Comparison of ENCODE assay signal across 10 cellular contexts in the genomic region with DNA sequence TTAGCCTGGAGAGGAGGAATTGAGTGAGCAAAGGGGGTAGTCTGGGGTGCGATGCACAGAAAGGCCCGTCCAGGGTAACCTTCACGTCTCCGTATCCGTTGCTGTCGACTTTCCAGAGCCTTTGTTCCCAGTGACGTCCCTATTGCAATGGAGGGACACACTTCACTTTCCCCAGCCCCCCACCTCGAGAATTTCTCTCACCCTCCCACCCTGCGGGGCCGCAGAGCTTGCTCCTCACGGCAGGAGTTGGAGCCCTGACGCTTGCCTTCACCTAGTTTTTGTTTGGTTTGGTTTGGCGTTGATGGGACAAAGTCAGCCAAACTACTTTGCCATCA. TPM values are rescaled to one million over a fixed set of nuclear protein-coding genes. Genes with fewer than 3 reads are reported as not detected.
DNase-seq lines count a peak whose midpoint lies in the region; ATAC-seq and TF ChIP-seq lines count a peak whose summit lies in the region.
"Had no signal": no experiment of that assay in that cellular context is flagged by ENCODE, and none has a peak within 500 bp of the region (broad histone marks: within the 10 kb centered on the region; RNA-seq: fewer than 3 reads in every experiment).

No MANE protein-coding gene starts in this region.

- H3K4me1 ChIP-seq in breast epithelium (no peaks in the 10 kb centered on the region), muscle layer of colon (ENCODE audit: insufficient read depth, low read length) (no peaks in the 10 kb centered on the region)
- H3K4me1 ChIP-seq: BE2C had no signal

- no peaks in the 10 kb centered on the region for H3K36me3 Mint-ChIP-seq in MCF 10A (ENCODE audit: insufficient read depth, unreplicated experiment)
- H3K36me3 Mint-ChIP-seq in type B pancreatic cell, result no peaks in the 10 kb centered on the region

- POLR2A ChIA-PET in MCF 10A (lab: Yijun Ruan, JAX), result no interaction called here

- CTCF ChIA-PET in MCF 10A (lab: Yijun Ruan, JAX), result no interaction called here

- H3K36me3 ChIP-seq in breast epithelium (no peaks in the 10 kb centered on the region), muscle layer of colon (ENCODE audit: insufficient read depth, low read length) (no peaks in the 10 kb centered on the region)
- H3K36me3 ChIP-seq: BE2C had no signal

- peak overlapping the region; percentile 53 to 71 (median 66) for H3K4me3 ChIP-seq in breast epithelium
- peak overlapping the region; percentile 75 for H3K4me3 ChIP-seq in coronary artery
- H3K4me3 ChIP-seq in muscle layer of colon (ENCODE audit: low read depth in 1 of 2, low read length in 2 of 2), result peak overlapping the region; percentile 40 to 56

- TF ChIP-seq CTCF in breast epithelium (IDR thresholded peaks at IDR 0.05) (no peak), MCF 10A (IDR thresholded peaks at IDR 0.05; ENCODE audit: unreplicated experiment) (no peak), coronary artery (IDR thresholded peaks at IDR 0.05) (no peak), type B pancreatic cell (conservative IDR thresholded peaks at IDR 0.05) (no peak)

- peaks cover 0 to 8% of the 10 kb centered on the region in 2 donors for H3K27me3 ChIP-seq in breast epithelium
- H3K27me3 ChIP-seq in muscle layer of colon (ENCODE audit: control insufficient read depth in 1 of 2, insufficient read depth in 2 of 2, low read length in 2 of 2), result peaks cover 0 to 13% of the 10 kb centered on the region in 2 donors

- no peaks in the 10 kb centered on the region for H3K9me3 ChIP-seq in breast epithelium
- H3K9me3 ChIP-seq in muscle layer of colon (ENCODE audit: low read length), result no peaks in the 10 kb centered on the region
- H3K9me3 ChIP-seq: BE2C had no signal

- TF ChIP-seq POLR2A in breast epithelium (IDR thresholded peaks at IDR 0.05), result no peak

- H3K4me1 Mint-ChIP-seq in MCF 10A (ENCODE audit: insufficient read depth, unreplicated experiment) (no peaks in the 10 kb centered on the region), type B pancreatic cell (ENCODE audit: unreplicated experiment) (no peaks in the 10 kb centered on the region)

- intact Hi-C loops in breast epithelium (cut with DNase I; ENCODE audit: low total_unique reads), result no loop called here
- intact Hi-C loops in MCF 10A (cut with micrococcal nuclease), result no loop called here
- intact Hi-C loops in left colon (cut with DNase I, micrococcal nuclease), result no loop called here

- H3K27ac ChIP-seq in breast epithelium (no peak overlapping the region), coronary artery (no peak overlapping the region), muscle layer of colon (ENCODE audit: low read depth, low read length) (no peak overlapping the region)

- BruUV-seq in MCF 10A (replicated peaks; lab: Mats Ljungman, UMichigan), result no TSS peak

- H3K9ac ChIP-seq in muscle layer of colon (ENCODE audit: low read length), result no peak overlapping the region

- no peak for DNase-seq in breast epithelium (ENCODE audit: low spot score in 2 of 2)
- no peak for DNase-seq in MCF 10A (ENCODE audit: unreplicated experiment)
- no peak for DNase-seq in coronary artery (ENCODE audit: low spot score)
- no peak for DNase-seq in type B pancreatic cell (ENCODE audit: extremely low spot score, unreplicated experiment)
- no peak for DNase-seq in left colon
- DNase-seq in stimulated activated CD4-positive, alpha-beta T cell treated with anti-CD3 and anti-CD28 coated beads, Interleukin-12 subunit alpha, Interleukin-12 subunit beta, amount 100 ng/mL, for 4 hours, result no peak
- DNase-seq: activated effector memory CD4-positive, alpha-beta T cell treated with anti-CD3 and anti-CD28 coated beads, Interleukin-2, amount 50 U/mL, for 16 hours had no signal

- H3K27me3 Mint-ChIP-seq in MCF 10A (ENCODE audit: insufficient read depth, unreplicated experiment) (peaks cover 11% of the 10 kb centered on the region), type B pancreatic cell (peaks cover 76% of the 10 kb centered on the region)

- H3K9me3 Mint-ChIP-seq in MCF 10A (ENCODE audit: unreplicated experiment) (no peaks in the 10 kb centered on the region), type B pancreatic cell (no peaks in the 10 kb centered on the region)

- H3K4me3 Mint-ChIP-seq in MCF 10A (ENCODE audit: unreplicated experiment) (no peak overlapping the region), type B pancreatic cell (peak overlapping the region; percentile 80)

- H3K27ac Mint-ChIP-seq in MCF 10A (ENCODE audit: low read depth, unreplicated experiment) (no peak overlapping the region), type B pancreatic cell (no peak overlapping the region)

- no peak for ATAC-seq in left colon
- ATAC-seq in GM18519 (IDR thresholded peaks at IDR 0.05; ENCODE audit: low FRiP score, unreplicated experiment), result no peak

RNA-seq across cellular contexts. Expression of a gene that starts 0.6 kb away (rescaled TPM):
- total RNA-seq in breast epithelium (1 to 10 TPM; 1.8 to 2.9 (median 1.9) TPM), MCF 10A (2022) (0.09 TPM in 1 of 2 replicates, not detected in the other), type B pancreatic cell (ENCODE audit: low replicate concordance) (3.7 and 22.0 TPM in 2 replicates), left colon (1 to 10 TPM in 1 of 2 donors, under 1 TPM in 1; 0.79 to 4.2 TPM)
